Comparison of ENCODE assay signal across 8 cellular contexts in the genomic region with DNA sequence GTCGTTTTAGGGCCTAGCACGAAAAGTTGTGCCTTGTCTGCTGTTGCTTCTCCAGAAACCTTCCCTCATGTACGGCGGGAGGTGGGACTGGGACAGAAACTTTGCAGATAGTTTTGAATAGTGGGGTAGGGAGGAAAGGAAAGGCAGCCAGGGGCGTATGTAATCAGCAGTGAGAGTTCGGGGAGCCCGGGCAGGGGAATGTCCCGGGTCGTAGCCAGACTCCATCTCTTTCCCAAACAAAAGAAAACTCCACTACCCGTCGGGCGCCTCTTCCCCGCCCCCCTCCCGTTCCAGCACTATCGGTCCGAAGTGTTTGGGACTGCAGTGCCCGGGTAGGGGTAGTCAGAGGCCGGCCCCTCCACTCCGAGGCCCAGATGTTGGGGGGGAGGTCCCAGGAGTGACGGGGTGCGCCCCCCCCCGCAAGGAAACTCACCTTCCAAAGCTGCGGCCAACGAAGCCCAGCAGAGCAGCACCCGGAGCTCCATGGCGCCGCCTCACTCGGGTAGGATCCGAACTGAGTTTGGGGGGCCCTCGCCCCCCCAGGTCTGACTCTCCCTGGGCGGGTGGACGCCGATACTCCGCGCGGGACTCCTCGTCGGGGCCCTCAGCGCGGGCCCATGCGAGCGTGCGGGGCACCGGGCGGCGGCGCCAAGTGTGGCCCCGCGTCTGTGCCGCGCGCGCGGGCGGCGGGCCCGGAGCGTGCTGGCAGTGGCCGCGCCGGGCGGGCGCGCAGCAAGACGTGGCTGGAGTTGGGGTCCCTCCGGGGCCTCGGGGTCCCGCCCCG. TPM values are rescaled to one million over a fixed set of nuclear protein-coding genes. Genes with fewer than 3 reads are reported as not detected.
A peak's percentile ranks its signal among the peaks of the same experiment; 100 is the strongest.
DNase-seq lines count a peak whose midpoint lies in the region; FAIRE-seq and TF ChIP-seq lines count a peak whose summit lies in the region.

No MANE protein-coding gene starts in this region.

- 1 to 5% (median 2%) methylated on average over 18 to 69 of the region's 69 CpGs for WGBS in stomach, 5 donors

- H3K4me2 ChIP-seq in keratinocyte (ENCODE audit: control insufficient read depth, extremely low read depth, insufficient read depth, low read depth, low read length): peak overlapping the region; percentile 99

- FAIRE-seq in keratinocyte (lab: Jason Lieb, UNC) (no peak), GM12892 (lab: Jason Lieb, UNC) (no peak)

- H3K27ac ChIP-seq in ascending aorta (no peak overlapping the region), keratinocyte (ENCODE audit: control insufficient read depth, insufficient read depth, low read length) (peak overlapping the region; percentile 59), stomach (peak overlapping the region; percentile 67 to 88 (median 82))

- H3K27me3 ChIP-seq in ascending aorta: peaks cover 5% of the 10 kb centered on the region
- H3K27me3 ChIP-seq in keratinocyte (ENCODE audit: control insufficient read depth, extremely low read depth, insufficient read depth, low read length): no peaks in the 10 kb centered on the region
- H3K27me3 ChIP-seq in stomach: peaks cover 0 to 53% (median 6%) of the 10 kb centered on the region in 3 donors

- intact Hi-C loops in ascending aorta (cut with DNase I): no loop called here
- intact Hi-C loops in stomach (cut with DNase I; ENCODE audit: low total_unique reads): no loop called here

- TF ChIP-seq POLR2A in stomach (IDR thresholded peaks at IDR 0.05) (no peak), GM12892 (IDR thresholded peaks at IDR 0.05; ENCODE audit: low read depth, low read length) (no peak)

- no peak overlapping the region for H3K27ac Mint-ChIP-seq in T-helper 1 cell treated with Interleukin-12 subunit alpha and Interleukin-12 subunit beta and Interleukin-4 antibody, amounts not matched to agents 30 μg/mL and 1 μg/mL, for 36 hours

- peak overlapping the region; percentile 71 to 78 for H3K4me3 ChIP-seq in ascending aorta
- H3K4me3 ChIP-seq in keratinocyte (ENCODE audit: control insufficient read depth in 2 of 3, extremely low read depth in 1 of 3, insufficient read depth in 2 of 3, low read depth in 1 of 3, low read length in 3 of 3): peak overlapping the region; percentile 72 to 97 (median 83)
- peak overlapping the region; percentile 69 to 81 (median 74) for H3K4me3 ChIP-seq in stomach

- dilution Hi-C loops in keratinocyte (cut with MboI; ENCODE audit: extremely low pct_ligation_motif_present, low sequenced_read_pairs): no loop called here

- H3K4me1 ChIP-seq in ascending aorta (peaks cover 0 to 3% of the 10 kb centered on the region in 2 donors), keratinocyte (ENCODE audit: control insufficient read depth, extremely low read depth, insufficient read depth, low read length) (peaks cover 6% of the 10 kb centered on the region), stomach (peaks cover 29 to 68% (median 56%) of the 10 kb centered on the region in 4 donors)

- peaks cover 5% of the 10 kb centered on the region for H3K36me3 Mint-ChIP-seq in T-helper 1 cell treated with Interleukin-12 subunit alpha and Interleukin-12 subunit beta and Interleukin-4 antibody, amounts not matched to agents 30 μg/mL and 1 μg/mL, for 36 hours (ENCODE audit: low read depth)

- peaks cover 4% of the 10 kb centered on the region for H4K20me1 ChIP-seq in keratinocyte (ENCODE audit: control insufficient read depth, extremely low read depth, insufficient read depth, low read length)

- TF ChIP-seq EP300 in stomach (IDR thresholded peaks at IDR 0.05): no peak

- H3K79me2 ChIP-seq in keratinocyte (ENCODE audit: control insufficient read depth, insufficient read depth, low read length): peaks cover 52% of the 10 kb centered on the region

- peak overlapping the region; percentile 74 for H3K9ac ChIP-seq in keratinocyte (ENCODE audit: control insufficient read depth, extremely low read depth, insufficient read depth, low read length)

- peak overlapping the region; percentile 9 for H2AFZ ChIP-seq in keratinocyte (ENCODE audit: control insufficient read depth, low read length)

- H3K9me3 ChIP-seq in ascending aorta (no peaks in the 10 kb centered on the region), keratinocyte (ENCODE audit: control insufficient read depth, low read depth, low read length) (no peaks in the 10 kb centered on the region), stomach (no peaks in the 10 kb centered on the region)

- DNase-seq in T-helper 1 cell (no peak), ascending aorta (ENCODE audit: low spot score in 2 of 2) (no peak), keratinocyte (ENCODE audit: low read depth, low spot score) (no peak), stomach (no peak), GM12892 (ENCODE audit: insufficient read length) (no peak), SHP77 treated with DMSO at 0.1 percent for 48 hours (lab: John Stamatoyannopoulos, UW) (no peak), SKM-1 treated with dmso at 0.1 percent for 144 hours (lab: John Stamatoyannopoulos, UW; ENCODE audit: unreplicated experiment) (no peak)

- H3K9me1 ChIP-seq in keratinocyte (ENCODE audit: control insufficient read depth, extremely low read depth, insufficient read depth, low read length): no peaks in the 10 kb centered on the region

- H3K4me3 Mint-ChIP-seq in T-helper 1 cell treated with Interleukin-12 subunit alpha and Interleukin-12 subunit beta and Interleukin-4 antibody, amounts not matched to agents 30 μg/mL and 1 μg/mL, for 36 hours: peak overlapping the region; percentile 54

- H3K36me3 ChIP-seq in ascending aorta: peaks cover 0 to 4% of the 10 kb centered on the region in 2 donors
- peaks cover 10 to 23% of the 10 kb centered on the region in 2 experiments for H3K36me3 ChIP-seq in keratinocyte (ENCODE audit: control insufficient read depth in 2 of 2, extremely low read depth in 1 of 2, insufficient read depth in 2 of 2, low read length in 2 of 2)
- peaks cover 22 to 27% (median 25%) of the 10 kb centered on the region in 4 donors for H3K36me3 ChIP-seq in stomach

- H3K27me3 Mint-ChIP-seq in T-helper 1 cell treated with Interleukin-12 subunit alpha and Interleukin-12 subunit beta and Interleukin-4 antibody, amounts not matched to agents 30 μg/mL and 1 μg/mL, for 36 hours (ENCODE audit: low read depth): peaks cover 63% of the 10 kb centered on the region

- H3K4me1 Mint-ChIP-seq in T-helper 1 cell treated with Interleukin-12 subunit alpha and Interleukin-12 subunit beta and Interleukin-4 antibody, amounts not matched to agents 30 μg/mL and 1 μg/mL, for 36 hours (ENCODE audit: low read depth): peaks cover 14% of the 10 kb centered on the region

- no peak for TF ChIP-seq CTCF in ascending aorta (IDR thresholded peaks at IDR 0.05)
- TF ChIP-seq CTCF in keratinocyte (optimal IDR thresholded peaks at IDR 0.05 in 1 of 3, IDR thresholded peaks at IDR 0.05 in 1 of 3, conservative IDR thresholded peaks at IDR 0.05 in 1 of 3; ENCODE audit: extremely low read depth in 1 of 3, insufficient read depth in 2 of 3, low read length in 3 of 3): no peak
- no peak for TF ChIP-seq CTCF in stomach (IDR thresholded peaks at IDR 0.05)

- no peaks in the 10 kb centered on the region for H3K9me3 Mint-ChIP-seq in T-helper 1 cell treated with Interleukin-12 subunit alpha and Interleukin-12 subunit beta and Interleukin-4 antibody, amounts not matched to agents 30 μg/mL and 1 μg/mL, for 36 hours

RNA-seq across cellular contexts. Expression of a gene that starts 0.6 kb away (rescaled TPM):
- total RNA-seq in ascending aorta (144 TPM), stomach (100 to 1,000 TPM in 1 of 5 donors, 10 to 100 TPM in 4; 22.2 to 128 (median 67.2) TPM)
- polyA plus RNA-seq in keratinocyte (61.4 to 74.5 TPM (median 71.4 TPM) in 3 replicates), stomach (10 to 100 TPM in 2 of 3 donors, 1 to 10 TPM in 1; 7.3 to 17.7 (median 13.9) TPM)
- polyA plus RNA-seq in keratinocyte (2011; ENCODE audit: low read depth): 39.6 TPM
- polyA plus RNA-seq in keratinocyte (2011; cell fraction: cytosol; rRNA removed): 40.3 and 71.9 TPM in 2 replicates
- polyA plus RNA-seq in keratinocyte (2011; cell fraction: nucleus; rRNA removed): 136 and 142 TPM in 2 replicates
- polyA plus RNA-seq in keratinocyte (2012; ENCODE audit: low replicate concordance): 60.3 and 68.0 TPM in 2 replicates
- polyA minus RNA-seq in keratinocyte: 120 to 261 TPM (median 124 TPM) in 3 replicates
- 138 TPM for polyA minus RNA-seq in keratinocyte (2011; cell fraction: cytosol; rRNA and poly(A)+ RNA removed)
- 96.2 and 105 TPM in 2 replicates for polyA minus RNA-seq in keratinocyte (2011; cell fraction: nucleus; rRNA and poly(A)+ RNA removed)
- polyA plus RNA-seq in GM12892 (2012; ENCODE audit: missing spikeins): 1.1 TPM

RNA-seq across cellular contexts. Expression of a gene that starts 25.8 kb away (rescaled TPM):
- 19.4 TPM for total RNA-seq in ascending aorta
- polyA plus RNA-seq in keratinocyte: 14.5 to 24.9 TPM (median 19.8 TPM) in 3 replicates
- 2.7 TPM for polyA plus RNA-seq in keratinocyte (2011; ENCODE audit: low read depth)
- 3.7 and 8.3 TPM in 2 replicates for polyA plus RNA-seq in keratinocyte (2011; cell fraction: cytosol; rRNA removed)
- polyA plus RNA-seq in keratinocyte (2011; cell fraction: nucleus; rRNA removed): 55.8 and 64.8 TPM in 2 replicates
- polyA plus RNA-seq in keratinocyte (2012; ENCODE audit: low replicate concordance): 10.5 and 21.0 TPM in 2 replicates
- polyA minus RNA-seq in keratinocyte: 21.7 to 43.2 TPM (median 31.8 TPM) in 3 replicates
- polyA minus RNA-seq in keratinocyte (2011; cell fraction: cytosol; rRNA and poly(A)+ RNA removed): 13.6 TPM
- 30.8 and 32.0 TPM in 2 replicates for polyA minus RNA-seq in keratinocyte (2011; cell fraction: nucleus; rRNA and poly(A)+ RNA removed)
- 10 to 100 TPM in 3 of 5 donors, 1 to 10 TPM in 2; 2.9 to 44.6 (median 25.9) TPM for total RNA-seq in stomach
- 10 to 100 TPM in 1 of 3 donors, 1 to 10 TPM in 2; 4.9 to 21.7 (median 9.0) TPM for polyA plus RNA-seq in stomach
- polyA plus RNA-seq in GM12892 (2012; ENCODE audit: missing spikeins): 8.4 TPM

RNA-seq across cellular contexts. Expression of a gene that starts 40.4 kb away (rescaled TPM):
- 221 TPM for total RNA-seq in ascending aorta
- 83.8 to 106 TPM (median 93.7 TPM) in 3 replicates for polyA plus RNA-seq in keratinocyte
- 56.4 TPM for polyA plus RNA-seq in keratinocyte (2011; ENCODE audit: low read depth)
- polyA plus RNA-seq in keratinocyte (2011; cell fraction: cytosol; rRNA removed): 39.7 and 76.9 TPM in 2 replicates
- polyA plus RNA-seq in keratinocyte (2011; cell fraction: nucleus; rRNA removed): 93.1 and 96.4 TPM in 2 replicates
- 62.1 and 119 TPM in 2 replicates for polyA plus RNA-seq in keratinocyte (2012; ENCODE audit: low replicate concordance)
- 46.0 to 59.9 TPM (median 59.1 TPM) in 3 replicates for polyA minus RNA-seq in keratinocyte
- polyA minus RNA-seq in keratinocyte (2011; cell fraction: cytosol; rRNA and poly(A)+ RNA removed): 103 TPM
- polyA minus RNA-seq in keratinocyte (2011; cell fraction: nucleus; rRNA and poly(A)+ RNA removed): 37.5 and 40.5 TPM in 2 replicates
- total RNA-seq in stomach: 10 to 100 TPM in 3 of 5 donors, 1 to 10 TPM in 2; 4.7 to 44.3 (median 14.7) TPM
- 10 to 100 TPM; 23.8 to 50.0 (median 26.2) TPM for polyA plus RNA-seq in stomach
- 20.9 TPM for polyA plus RNA-seq in GM12892 (2012; ENCODE audit: missing spikeins)

RNA-seq across cellular contexts. Expression of a gene that starts 48.2 kb away (rescaled TPM):
- 89.2 TPM for total RNA-seq in ascending aorta
- 23.1 to 54.5 TPM (median 42.2 TPM) in 3 replicates for polyA plus RNA-seq in keratinocyte
- polyA plus RNA-seq in keratinocyte (2011; ENCODE audit: low read depth): 67.3 TPM
- polyA plus RNA-seq in keratinocyte (2011; cell fraction: cytosol; rRNA removed): 17.4 and 30.9 TPM in 2 replicates
- 108 and 127 TPM in 2 replicates for polyA plus RNA-seq in keratinocyte (2011; cell fraction: nucleus; rRNA removed)
- 43.4 and 83.7 TPM in 2 replicates for polyA plus RNA-seq in keratinocyte (2012; ENCODE audit: low replicate concordance)
- polyA minus RNA-seq in keratinocyte: 13.9 to 112 TPM (median 41.6 TPM) in 3 replicates
- polyA minus RNA-seq in keratinocyte (2011; cell fraction: cytosol; rRNA and poly(A)+ RNA removed): 65.6 TPM
- polyA minus RNA-seq in keratinocyte (2011; cell fraction: nucleus; rRNA and poly(A)+ RNA removed): 35.8 and 36.7 TPM in 2 replicates
- 100 to 1,000 TPM in 2 of 5 donors, 10 to 100 TPM in 3; 45.2 to 184 (median 86.2) TPM for total RNA-seq in stomach
- polyA plus RNA-seq in stomach: 10 to 100 TPM; 63.7 to 97.1 (median 68.9) TPM
- 88.0 TPM for polyA plus RNA-seq in GM12892 (2012; ENCODE audit: missing spikeins)

Comparison
In these comparisons a context has a peak if more than half of its experiments do, and no peak if none do; other contexts are left out.
1. H3K27ac ChIP-seq: peak in keratinocyte (single experiment) and stomach (5 of 5); none in ascending aorta (0 of 2).
2. Peak in every context shown above with its lines, with median percentiles within 50 percentile points of each other: H3K4me3 ChIP-seq.